Comparison of ENCODE assay signal across 27 cellular contexts in the genomic region with DNA sequence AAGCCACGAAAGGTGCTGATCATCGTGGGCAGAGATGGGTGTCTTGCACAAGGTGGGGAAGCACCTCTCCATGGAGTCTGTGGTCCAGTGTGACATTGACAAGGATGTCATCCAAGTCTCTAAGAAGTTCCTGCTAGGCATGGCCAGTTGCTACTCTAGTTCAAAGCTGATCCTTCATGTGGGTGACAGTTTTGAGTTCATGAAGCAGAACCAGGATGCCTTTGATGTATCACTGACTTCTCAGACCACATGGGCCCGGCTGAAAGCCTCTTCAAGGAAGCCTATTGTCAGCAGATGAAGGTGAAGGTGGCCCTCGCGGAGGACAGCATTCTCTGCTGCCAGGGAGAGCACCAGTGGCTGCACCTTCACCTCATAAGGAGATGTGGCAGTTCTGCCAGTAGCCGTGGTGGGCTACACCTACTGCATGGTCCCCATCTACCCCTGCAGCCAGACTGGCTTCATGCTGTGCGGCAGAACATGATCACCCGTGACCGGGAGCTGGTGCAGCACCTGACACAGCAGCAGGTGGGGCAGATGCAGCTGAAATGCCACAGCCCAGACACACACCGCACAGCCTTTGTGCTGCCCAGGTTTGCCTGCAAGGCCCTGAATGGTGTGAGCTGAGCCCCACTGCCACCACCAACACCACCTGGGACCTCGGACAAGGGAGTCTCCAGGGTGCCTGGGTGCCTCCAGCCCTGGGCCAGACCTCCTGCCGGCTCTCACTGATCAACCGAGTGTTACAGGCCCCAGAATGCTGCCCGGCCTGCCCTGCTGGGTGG.
"Had no signal": no experiment of that assay in that cellular context is flagged by ENCODE, and none has a peak within 500 bp of the region (broad histone marks: within the 10 kb centered on the region; RNA-seq: fewer than 3 reads in every experiment).

No MANE protein-coding gene starts in this region.

- H3K4me3 ChIP-seq: esophagus muscularis mucosa, hepatocyte, left ventricle myocardium inferior, right lobe of liver, skin epidermis, testis, vagina had no signal

- H3K9me3 ChIP-seq: right lobe of liver, testis, vagina had no signal

- H3K36me3 ChIP-seq: brain microvascular endothelial cell, esophagus muscularis mucosa, left ventricle myocardium inferior, right lobe of liver, vagina, WERI-Rb-1 had no signal

- H3K27ac Mint-ChIP-seq: activated CD8-positive, alpha-beta T cell treated with anti-CD3 and anti-CD28 coated beads, Interleukin-2, amount 10 ng/mL, durations not matched to agents 7 days and 5 days; activated T-helper 1 cell treated with anti-CD3 and anti-CD28 coated beads, Interleukin-12 subunit alpha, Interleukin-12 subunit beta, Interleukin-2, Interleukin-4 antibody, amounts not matched to agents 30 ng/mL and 10 ng/mL and 1 ng/mL, durations not matched to agents 14 hours and 24 hours and 36 hours; immature natural killer cell; nephron progenitor cell; stimulated activated memory B cell treated with anti-CD40 and anti-IgM and Interleukin-4, amounts not matched to agents 10 μg/mL and 1 μg/mL and 100 μg/mL, for 72 hours; T-helper 2 cell treated with Interferon-gamma antibody and Interleukin-4, amounts not matched to agents 5 μg/mL and 100 μg/mL, for 36 hours had no signal

- H3K4me3 Mint-ChIP-seq: activated CD8-positive, alpha-beta T cell treated with anti-CD3 and anti-CD28 coated beads, Interleukin-2, amount 10 ng/mL, durations not matched to agents 7 days and 5 days; activated T-helper 1 cell treated with anti-CD3 and anti-CD28 coated beads, Interleukin-12 subunit alpha, Interleukin-12 subunit beta, Interleukin-2, Interleukin-4 antibody, amounts not matched to agents 30 ng/mL and 10 ng/mL and 1 ng/mL, durations not matched to agents 14 hours and 24 hours and 36 hours; immature natural killer cell; nephron progenitor cell; stimulated activated memory B cell treated with anti-CD40 and anti-IgM and Interleukin-4, amounts not matched to agents 10 μg/mL and 1 μg/mL and 100 μg/mL, for 72 hours; T-helper 2 cell treated with Interferon-gamma antibody and Interleukin-4, amounts not matched to agents 5 μg/mL and 100 μg/mL, for 36 hours had no signal

- H3K27ac ChIP-seq: brain microvascular endothelial cell, esophagus muscularis mucosa, hepatocyte, left ventricle myocardium inferior, right lobe of liver, skin epidermis, testis, WERI-Rb-1 had no signal

- H3K36me3 Mint-ChIP-seq: immature natural killer cell had no signal

- DNase-seq: activated CD4-positive, alpha-beta T cell treated with anti-CD3 and anti-CD28 coated beads for 1 hour; activated CD4-positive, alpha-beta T cell treated with anti-CD3 and anti-CD28 coated beads, Interleukin-2, amount 50 U/mL, for 1 hour; activated CD8-positive, alpha-beta T cell treated with anti-CD3 and anti-CD28 coated beads, Interleukin-2, amount 10 ng/mL, durations not matched to agents 7 days and 5 days; activated gamma-delta T cell; activated naive CD4-positive, alpha-beta T cell treated with anti-CD3 and anti-CD28 coated beads, Interleukin-2, amount 50 U/mL, for 16 hours; central memory CD4-positive, alpha-beta T cell; dermis blood vessel endothelial cell; effector CD8-positive, alpha-beta T cell; glutamatergic neuron; immature natural killer cell; left ventricle myocardium inferior; midbrain; nephron progenitor cell; nucleus accumbens; right lobe of liver; stimulated activated CD4-positive, alpha-beta T cell treated with anti-CD3 and anti-CD28 coated beads, Interleukin-1b, Interleukin-23, amount 100 ng/mL, for 48 hours; testis; trophoblast cell; WERI-Rb-1 had no signal

- H3K27me3 ChIP-seq: esophagus muscularis mucosa, right lobe of liver, testis, vagina had no signal

- H3K9me3 Mint-ChIP-seq: activated T-helper 1 cell treated with anti-CD3 and anti-CD28 coated beads, Interleukin-12 subunit alpha, Interleukin-12 subunit beta, Interleukin-2, Interleukin-4 antibody, amounts not matched to agents 30 ng/mL and 10 ng/mL and 1 ng/mL, durations not matched to agents 14 hours and 24 hours and 36 hours; T-helper 2 cell treated with Interferon-gamma antibody and Interleukin-4, amounts not matched to agents 5 μg/mL and 100 μg/mL, for 36 hours had no signal

- ATAC-seq: activated CD8-positive, alpha-beta T cell treated with anti-CD3 and anti-CD28 coated beads, Interleukin-2, amount 10 ng/mL, durations not matched to agents 7 days and 5 days; stimulated activated memory B cell treated with anti-CD40 and anti-IgM and Interleukin-4, amounts not matched to agents 10 μg/mL and 1 μg/mL and 100 μg/mL, for 72 hours had no signal

- H3K4me1 ChIP-seq: right lobe of liver, testis had no signal

- H3K4me1 Mint-ChIP-seq: immature natural killer cell had no signal
